Comparison of ENCODE assay signal across 15 cellular contexts in genomic region chr6:152401978-152402377, GRCh38.
A peak's percentile ranks its signal among the peaks of the same experiment; 100 is the strongest.
DNase-seq lines count a peak whose midpoint lies in the region; ATAC-seq and TF ChIP-seq lines count a peak whose summit lies in the region.
"Had no signal": no experiment of that assay in that cellular context is flagged by ENCODE, and none has a peak within 500 bp of the region (broad histone marks: within the 10 kb centered on the region; RNA-seq: fewer than 3 reads in every experiment).

No MANE protein-coding gene starts in this region.

- ATAC-seq in GM18870 (IDR thresholded peaks at IDR 0.05; ENCODE audit: unreplicated experiment): no peak
- ATAC-seq: gastroesophageal sphincter had no signal

- TF ChIP-seq CTCF in coronary artery (IDR thresholded peaks at IDR 0.05): no peak
- TF ChIP-seq CTCF in nephron (IDR thresholded peaks at IDR 0.05; ENCODE audit: unreplicated experiment in 3 of 3): no peak

- no peaks in the 10 kb centered on the region for H3K36me3 Mint-ChIP-seq in nephron (ENCODE audit: low read depth)

- H3K4me3 Mint-ChIP-seq in nephron: no peak overlapping the region

- peak; percentile 82 for DNase-seq in EL
- DNase-seq in NCI-H460 (ENCODE audit: extremely low read depth, low read depth): peak; percentile 56
- no peak for DNase-seq in coronary artery (ENCODE audit: low spot score)
- no peak for DNase-seq in activated CD8-positive, alpha-beta memory T cell treated with anti-CD3 and anti-CD28 coated beads, Interleukin-2, amount 50 U/mL, for 4 hours
- DNase-seq in hippocampal formation (lab: John Stamatoyannopoulos, UW): no peak
- no peak for DNase-seq in NCI-H2171 (lab: John Stamatoyannopoulos, UW)
- DNase-seq: activated T-cell treated with anti-CD3 and anti-CD28 coated beads, Interleukin-2, amount 50 U/mL, for 48 hours; caudate nucleus; NCI-H1417; substantia nigra had no signal

- peak overlapping the region; percentile 17 to 98 (median 96) for H3K27ac Mint-ChIP-seq in nephron
- H3K27ac Mint-ChIP-seq: progenitor cell of endocrine pancreas had no signal

- H3K27ac ChIP-seq in coronary artery: peak overlapping the region; percentile 69 to 70
- H3K27ac ChIP-seq: gastroesophageal sphincter, VCaP had no signal

- no peak overlapping the region for H3K4me3 ChIP-seq in coronary artery
- H3K4me3 ChIP-seq: gastroesophageal sphincter had no signal

- H3K4me1 Mint-ChIP-seq in nephron: peaks cover 5% of the 10 kb centered on the region

- no peaks in the 10 kb centered on the region for H3K27me3 Mint-ChIP-seq in nephron (ENCODE audit: low read depth)
- H3K27me3 Mint-ChIP-seq: progenitor cell of endocrine pancreas had no signal

- no peaks in the 10 kb centered on the region for H3K9me3 Mint-ChIP-seq in nephron

Comparison
In these comparisons a context has a peak if more than half of its experiments do, and no peak if none do; other contexts are left out.
1. DNase-seq: peak in EL (single experiment) and NCI-H460 (single experiment); none in coronary artery (single experiment), activated CD8-positive, alpha-beta memory T cell treated with anti-CD3 and anti-CD28 coated beads, Interleukin-2, amount 50 U/mL, for 4 hours (single experiment), hippocampal formation (0 of 2) and NCI-H2171 (single experiment).